1 cellular context compared by ENCODE assay signal in the genomic region with DNA sequence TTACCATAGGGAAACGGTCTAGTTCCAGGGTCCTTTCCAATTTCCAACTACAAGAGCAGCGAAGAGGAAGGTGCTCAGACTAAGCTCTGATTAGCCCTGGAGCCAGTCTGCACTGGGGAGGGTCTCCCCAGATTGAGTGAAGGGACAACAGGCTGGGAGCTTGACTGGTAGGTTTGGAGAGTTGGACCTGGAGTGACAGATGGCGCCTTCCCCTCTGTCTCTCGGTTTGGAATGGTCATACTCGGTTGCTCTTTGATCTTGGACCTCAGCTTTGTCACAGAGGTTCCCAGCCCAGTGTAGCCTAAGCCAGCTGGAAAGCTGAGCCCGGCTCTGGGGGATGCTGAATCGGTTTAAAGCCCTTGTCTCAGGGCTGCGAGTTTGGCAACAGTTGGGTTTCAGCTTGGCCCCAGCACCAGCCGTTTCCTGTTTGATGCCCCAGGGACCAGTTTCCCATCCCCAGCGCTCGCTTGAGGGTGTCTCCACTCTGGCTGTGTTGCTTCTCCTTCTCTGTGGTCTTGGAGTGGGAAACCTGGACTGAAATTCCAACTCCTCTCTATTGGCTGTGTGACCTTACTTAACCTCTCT.
TF ChIP-seq lines count a peak whose summit lies in the region.

No MANE protein-coding gene starts in this region.

TF ChIP-seq in HepG2, 621 proteins besides CTCF, POLR2A, EP300 and RAD21 (continued from another document and continues in another):
- TF ChIP-seq SSRP1 (CRISPR knock-in tag; IDR thresholded peaks at IDR 0.05) (no peak), ZSCAN31 (CRISPR knock-in tag; IDR thresholded peaks at IDR 0.05; ENCODE audit: low read depth) (no peak), MLLT10 (CRISPR knock-in tag; IDR thresholded peaks at IDR 0.05) (no peak), TEAD3 (CRISPR knock-in tag; optimal IDR thresholded peaks at IDR 0.05; ENCODE audit: borderline replicate concordance) (no peak), ZKSCAN5 (CRISPR knock-in tag; IDR thresholded peaks at IDR 0.05) (no peak), ZNF644 (CRISPR knock-in tag; IDR thresholded peaks at IDR 0.05; ENCODE audit: low read depth) (peak; percentile 82), ZBTB20 (CRISPR knock-in tag; IDR thresholded peaks at IDR 0.05; ENCODE audit: borderline replicate concordance, low read depth) (no peak), TAF1 (CRISPR knock-in tag; IDR thresholded peaks at IDR 0.05) (peak; percentile 39; the same call in 1 of the 2 replicates), ZNF564 (CRISPR knock-in tag; IDR thresholded peaks at IDR 0.05) (0 out of 2 replicates have a peak, but pooled peaks have one; percentile 43), ZNF224 (CRISPR knock-in tag; IDR thresholded peaks at IDR 0.05) (no peak), HOXA3 (CRISPR knock-in tag; IDR thresholded peaks at IDR 0.05) (peak; percentile 35; the same call in 1 of the 2 replicates), ZNF468 (CRISPR knock-in tag; IDR thresholded peaks at IDR 0.05) (no peak), SNAPC2 (CRISPR knock-in tag; IDR thresholded peaks at IDR 0.05) (no peak), GZF1 (CRISPR knock-in tag; IDR thresholded peaks at IDR 0.05) (no peak), ETV5 (CRISPR knock-in tag; IDR thresholded peaks at IDR 0.05; ENCODE audit: borderline replicate concordance) (no peak), SP1 (IDR thresholded peaks at IDR 0.05) (no peak), SP1 (CRISPR knock-in tag; IDR thresholded peaks at IDR 0.05) (no peak), TP53 (CRISPR knock-in tag; conservative IDR thresholded peaks at IDR 0.05) (no peak), GPN1 (CRISPR knock-in tag; IDR thresholded peaks at IDR 0.05; ENCODE audit: borderline replicate concordance) (no peak), TGIF2 (CRISPR knock-in tag; IDR thresholded peaks at IDR 0.05) (peak; percentile 84), AGO2 (optimal IDR thresholded peaks at IDR 0.05; ENCODE audit: low read depth, low read length) (no peak), HMG20A (CRISPR knock-in tag; IDR thresholded peaks at IDR 0.05; ENCODE audit: borderline replicate concordance) (no peak), CC2D1A (CRISPR knock-in tag; IDR thresholded peaks at IDR 0.05) (no peak), ATF7-NPFF (CRISPR knock-in tag; IDR thresholded peaks at IDR 0.05; ENCODE audit: low read depth) (peak; percentile 45; the same call in 1 of the 2 replicates)
- TF ChIP-seq, protein P1, sequence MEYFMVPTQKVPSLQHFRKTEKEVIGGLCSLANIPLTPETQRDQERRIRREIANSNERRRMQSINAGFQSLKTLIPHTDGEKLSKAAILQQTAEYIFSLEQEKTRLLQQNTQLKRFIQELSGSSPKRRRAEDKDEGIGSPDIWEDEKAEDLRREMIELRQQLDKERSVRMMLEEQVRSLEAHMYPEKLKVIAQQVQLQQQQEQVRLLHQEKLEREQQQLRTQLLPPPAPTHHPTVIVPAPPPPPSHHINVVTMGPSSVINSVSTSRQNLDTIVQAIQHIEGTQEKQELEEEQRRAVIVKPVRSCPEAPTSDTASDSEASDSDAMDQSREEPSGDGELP (IDR thresholded peaks at IDR 0.05; ENCODE audit: borderline replicate concordance, low read depth) = peak; percentile 73; the same call in 1 of the 2 replicates
- TF ChIP-seq, protein P2, sequence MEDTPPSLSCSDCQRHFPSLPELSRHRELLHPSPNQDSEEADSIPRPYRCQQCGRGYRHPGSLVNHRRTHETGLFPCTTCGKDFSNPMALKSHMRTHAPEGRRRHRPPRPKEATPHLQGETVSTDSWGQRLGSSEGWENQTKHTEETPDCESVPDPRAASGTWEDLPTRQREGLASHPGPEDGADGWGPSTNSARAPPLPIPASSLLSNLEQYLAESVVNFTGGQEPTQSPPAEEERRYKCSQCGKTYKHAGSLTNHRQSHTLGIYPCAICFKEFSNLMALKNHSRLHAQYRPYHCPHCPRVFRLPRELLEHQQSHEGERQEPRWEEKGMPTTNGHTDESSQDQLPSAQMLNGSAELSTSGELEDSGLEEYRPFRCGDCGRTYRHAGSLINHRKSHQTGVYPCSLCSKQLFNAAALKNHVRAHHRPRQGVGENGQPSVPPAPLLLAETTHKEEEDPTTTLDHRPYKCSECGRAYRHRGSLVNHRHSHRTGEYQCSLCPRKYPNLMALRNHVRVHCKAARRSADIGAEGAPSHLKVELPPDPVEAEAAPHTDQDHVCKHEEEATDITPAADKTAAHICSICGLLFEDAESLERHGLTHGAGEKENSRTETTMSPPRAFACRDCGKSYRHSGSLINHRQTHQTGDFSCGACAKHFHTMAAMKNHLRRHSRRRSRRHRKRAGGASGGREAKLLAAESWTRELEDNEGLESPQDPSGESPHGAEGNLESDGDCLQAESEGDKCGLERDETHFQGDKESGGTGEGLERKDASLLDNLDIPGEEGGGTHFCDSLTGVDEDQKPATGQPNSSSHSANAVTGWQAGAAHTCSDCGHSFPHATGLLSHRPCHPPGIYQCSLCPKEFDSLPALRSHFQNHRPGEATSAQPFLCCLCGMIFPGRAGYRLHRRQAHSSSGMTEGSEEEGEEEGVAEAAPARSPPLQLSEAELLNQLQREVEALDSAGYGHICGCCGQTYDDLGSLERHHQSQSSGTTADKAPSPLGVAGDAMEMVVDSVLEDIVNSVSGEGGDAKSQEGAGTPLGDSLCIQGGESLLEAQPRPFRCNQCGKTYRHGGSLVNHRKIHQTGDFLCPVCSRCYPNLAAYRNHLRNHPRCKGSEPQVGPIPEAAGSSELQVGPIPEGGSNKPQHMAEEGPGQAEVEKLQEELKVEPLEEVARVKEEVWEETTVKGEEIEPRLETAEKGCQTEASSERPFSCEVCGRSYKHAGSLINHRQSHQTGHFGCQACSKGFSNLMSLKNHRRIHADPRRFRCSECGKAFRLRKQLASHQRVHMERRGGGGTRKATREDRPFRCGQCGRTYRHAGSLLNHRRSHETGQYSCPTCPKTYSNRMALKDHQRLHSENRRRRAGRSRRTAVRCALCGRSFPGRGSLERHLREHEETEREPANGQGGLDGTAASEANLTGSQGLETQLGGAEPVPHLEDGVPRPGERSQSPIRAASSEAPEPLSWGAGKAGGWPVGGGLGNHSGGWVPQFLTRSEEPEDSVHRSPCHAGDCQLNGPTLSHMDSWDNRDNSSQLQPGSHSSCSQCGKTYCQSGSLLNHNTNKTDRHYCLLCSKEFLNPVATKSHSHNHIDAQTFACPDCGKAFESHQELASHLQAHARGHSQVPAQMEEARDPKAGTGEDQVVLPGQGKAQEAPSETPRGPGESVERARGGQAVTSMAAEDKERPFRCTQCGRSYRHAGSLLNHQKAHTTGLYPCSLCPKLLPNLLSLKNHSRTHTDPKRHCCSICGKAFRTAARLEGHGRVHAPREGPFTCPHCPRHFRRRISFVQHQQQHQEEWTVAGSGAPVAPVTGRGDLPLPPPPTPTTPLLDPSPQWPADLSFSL (CRISPR knock-in tag; IDR thresholded peaks at IDR 0.05) = no peak
- TF ChIP-seq, protein P3, sequence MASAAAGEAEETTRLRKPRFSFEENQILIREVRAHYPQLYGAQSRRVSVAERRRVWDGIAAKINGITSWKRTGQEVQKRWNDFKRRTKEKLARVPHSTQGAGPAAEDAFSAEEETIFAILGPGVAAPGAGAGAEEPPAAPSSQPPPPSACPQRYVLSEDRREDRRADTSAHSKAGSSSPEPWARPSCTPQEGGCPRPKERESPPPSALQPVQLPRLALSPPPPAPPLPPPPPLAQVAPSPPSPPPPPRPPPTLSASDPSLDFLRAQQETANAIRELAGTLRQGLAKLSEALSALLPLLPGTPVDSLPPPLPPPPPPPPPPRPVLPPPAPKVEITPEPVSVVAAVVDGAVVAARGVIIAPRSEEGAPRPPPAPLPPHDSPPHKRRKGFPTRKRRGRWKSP (CRISPR knock-in tag; IDR thresholded peaks at IDR 0.05) = no peak
- TF ChIP-seq, protein P4, sequence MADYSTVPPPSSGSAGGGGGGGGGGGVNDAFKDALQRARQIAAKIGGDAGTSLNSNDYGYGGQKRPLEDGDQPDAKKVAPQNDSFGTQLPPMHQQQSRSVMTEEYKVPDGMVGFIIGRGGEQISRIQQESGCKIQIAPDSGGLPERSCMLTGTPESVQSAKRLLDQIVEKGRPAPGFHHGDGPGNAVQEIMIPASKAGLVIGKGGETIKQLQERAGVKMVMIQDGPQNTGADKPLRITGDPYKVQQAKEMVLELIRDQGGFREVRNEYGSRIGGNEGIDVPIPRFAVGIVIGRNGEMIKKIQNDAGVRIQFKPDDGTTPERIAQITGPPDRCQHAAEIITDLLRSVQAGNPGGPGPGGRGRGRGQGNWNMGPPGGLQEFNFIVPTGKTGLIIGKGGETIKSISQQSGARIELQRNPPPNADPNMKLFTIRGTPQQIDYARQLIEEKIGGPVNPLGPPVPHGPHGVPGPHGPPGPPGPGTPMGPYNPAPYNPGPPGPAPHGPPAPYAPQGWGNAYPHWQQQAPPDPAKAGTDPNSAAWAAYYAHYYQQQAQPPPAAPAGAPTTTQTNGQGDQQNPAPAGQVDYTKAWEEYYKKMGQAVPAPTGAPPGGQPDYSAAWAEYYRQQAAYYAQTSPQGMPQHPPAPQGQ (CRISPR knock-in tag; IDR thresholded peaks at IDR 0.05; ENCODE audit: borderline replicate concordance) = no peak
- TF ChIP-seq, protein P5, sequence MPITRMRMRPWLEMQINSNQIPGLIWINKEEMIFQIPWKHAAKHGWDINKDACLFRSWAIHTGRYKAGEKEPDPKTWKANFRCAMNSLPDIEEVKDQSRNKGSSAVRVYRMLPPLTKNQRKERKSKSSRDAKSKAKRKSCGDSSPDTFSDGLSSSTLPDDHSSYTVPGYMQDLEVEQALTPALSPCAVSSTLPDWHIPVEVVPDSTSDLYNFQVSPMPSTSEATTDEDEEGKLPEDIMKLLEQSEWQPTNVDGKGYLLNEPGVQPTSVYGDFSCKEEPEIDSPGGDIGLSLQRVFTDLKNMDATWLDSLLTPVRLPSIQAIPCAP (CRISPR knock-in tag; IDR thresholded peaks at IDR 0.05; ENCODE audit: low read depth) = no peak
- TF ChIP-seq, protein P6, sequence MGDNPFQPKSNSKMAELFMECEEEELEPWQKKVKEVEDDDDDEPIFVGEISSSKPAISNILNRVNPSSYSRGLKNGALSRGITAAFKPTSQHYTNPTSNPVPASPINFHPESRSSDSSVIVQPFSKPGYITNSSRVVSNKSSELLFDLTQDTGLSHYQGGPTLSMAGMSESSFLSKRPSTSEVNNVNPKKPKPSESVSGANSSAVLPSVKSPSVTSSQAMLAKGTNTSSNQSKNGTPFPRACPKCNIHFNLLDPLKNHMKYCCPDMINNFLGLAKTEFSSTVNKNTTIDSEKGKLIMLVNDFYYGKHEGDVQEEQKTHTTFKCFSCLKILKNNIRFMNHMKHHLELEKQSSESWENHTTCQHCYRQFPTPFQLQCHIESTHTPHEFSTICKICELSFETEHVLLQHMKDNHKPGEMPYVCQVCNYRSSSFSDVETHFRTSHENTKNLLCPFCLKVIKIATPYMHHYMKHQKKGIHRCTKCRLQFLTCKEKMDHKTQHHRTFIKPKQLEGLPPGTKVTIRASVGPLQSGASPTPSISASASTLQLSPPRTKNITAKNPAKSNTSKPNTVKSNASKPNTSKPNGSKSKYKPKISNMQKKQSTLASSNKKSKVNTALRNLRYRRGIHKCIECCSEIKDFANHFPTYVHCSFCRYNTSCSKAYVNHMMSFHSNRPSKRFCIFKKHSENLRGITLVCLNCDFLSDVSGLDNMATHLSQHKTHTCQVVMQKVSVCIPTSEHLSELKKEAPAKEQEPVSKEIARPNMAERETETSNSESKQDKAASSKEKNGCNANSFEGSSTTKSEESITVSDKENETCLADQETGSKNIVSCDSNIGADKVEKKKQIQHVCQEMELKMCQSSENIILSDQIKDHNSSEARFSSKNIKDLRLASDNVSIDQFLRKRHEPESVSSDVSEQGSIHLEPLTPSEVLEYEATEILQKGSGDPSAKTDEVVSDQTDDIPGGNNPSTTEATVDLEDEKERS (CRISPR knock-in tag; IDR thresholded peaks at IDR 0.05) = no peak
- TF ChIP-seq, protein P7, sequence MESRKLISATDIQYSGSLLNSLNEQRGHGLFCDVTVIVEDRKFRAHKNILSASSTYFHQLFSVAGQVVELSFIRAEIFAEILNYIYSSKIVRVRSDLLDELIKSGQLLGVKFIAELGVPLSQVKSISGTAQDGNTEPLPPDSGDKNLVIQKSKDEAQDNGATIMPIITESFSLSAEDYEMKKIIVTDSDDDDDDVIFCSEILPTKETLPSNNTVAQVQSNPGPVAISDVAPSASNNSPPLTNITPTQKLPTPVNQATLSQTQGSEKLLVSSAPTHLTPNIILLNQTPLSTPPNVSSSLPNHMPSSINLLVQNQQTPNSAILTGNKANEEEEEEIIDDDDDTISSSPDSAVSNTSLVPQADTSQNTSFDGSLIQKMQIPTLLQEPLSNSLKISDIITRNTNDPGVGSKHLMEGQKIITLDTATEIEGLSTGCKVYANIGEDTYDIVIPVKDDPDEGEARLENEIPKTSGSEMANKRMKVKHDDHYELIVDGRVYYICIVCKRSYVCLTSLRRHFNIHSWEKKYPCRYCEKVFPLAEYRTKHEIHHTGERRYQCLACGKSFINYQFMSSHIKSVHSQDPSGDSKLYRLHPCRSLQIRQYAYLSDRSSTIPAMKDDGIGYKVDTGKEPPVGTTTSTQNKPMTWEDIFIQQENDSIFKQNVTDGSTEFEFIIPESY (CRISPR knock-in tag; IDR thresholded peaks at IDR 0.05) = no peak
- TF ChIP-seq, protein P8, sequence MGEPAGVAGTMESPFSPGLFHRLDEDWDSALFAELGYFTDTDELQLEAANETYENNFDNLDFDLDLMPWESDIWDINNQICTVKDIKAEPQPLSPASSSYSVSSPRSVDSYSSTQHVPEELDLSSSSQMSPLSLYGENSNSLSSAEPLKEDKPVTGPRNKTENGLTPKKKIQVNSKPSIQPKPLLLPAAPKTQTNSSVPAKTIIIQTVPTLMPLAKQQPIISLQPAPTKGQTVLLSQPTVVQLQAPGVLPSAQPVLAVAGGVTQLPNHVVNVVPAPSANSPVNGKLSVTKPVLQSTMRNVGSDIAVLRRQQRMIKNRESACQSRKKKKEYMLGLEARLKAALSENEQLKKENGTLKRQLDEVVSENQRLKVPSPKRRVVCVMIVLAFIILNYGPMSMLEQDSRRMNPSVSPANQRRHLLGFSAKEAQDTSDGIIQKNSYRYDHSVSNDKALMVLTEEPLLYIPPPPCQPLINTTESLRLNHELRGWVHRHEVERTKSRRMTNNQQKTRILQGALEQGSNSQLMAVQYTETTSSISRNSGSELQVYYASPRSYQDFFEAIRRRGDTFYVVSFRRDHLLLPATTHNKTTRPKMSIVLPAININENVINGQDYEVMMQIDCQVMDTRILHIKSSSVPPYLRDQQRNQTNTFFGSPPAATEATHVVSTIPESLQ (CRISPR knock-in tag; conservative IDR thresholded peaks at IDR 0.05) = no peak
- TF ChIP-seq, protein P9, sequence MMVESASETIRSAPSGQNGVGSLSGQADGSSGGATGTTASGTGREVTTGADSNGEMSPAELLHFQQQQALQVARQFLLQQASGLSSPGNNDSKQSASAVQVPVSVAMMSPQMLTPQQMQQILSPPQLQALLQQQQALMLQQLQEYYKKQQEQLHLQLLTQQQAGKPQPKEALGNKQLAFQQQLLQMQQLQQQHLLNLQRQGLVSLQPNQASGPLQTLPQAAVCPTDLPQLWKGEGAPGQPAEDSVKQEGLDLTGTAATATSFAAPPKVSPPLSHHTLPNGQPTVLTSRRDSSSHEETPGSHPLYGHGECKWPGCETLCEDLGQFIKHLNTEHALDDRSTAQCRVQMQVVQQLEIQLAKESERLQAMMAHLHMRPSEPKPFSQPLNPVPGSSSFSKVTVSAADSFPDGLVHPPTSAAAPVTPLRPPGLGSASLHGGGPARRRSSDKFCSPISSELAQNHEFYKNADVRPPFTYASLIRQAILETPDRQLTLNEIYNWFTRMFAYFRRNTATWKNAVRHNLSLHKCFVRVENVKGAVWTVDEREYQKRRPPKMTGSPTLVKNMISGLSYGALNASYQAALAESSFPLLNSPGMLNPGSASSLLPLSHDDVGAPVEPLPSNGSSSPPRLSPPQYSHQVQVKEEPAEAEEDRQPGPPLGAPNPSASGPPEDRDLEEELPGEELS (CRISPR knock-in tag; IDR thresholded peaks at IDR 0.05) = 0 out of 2 replicates have a peak, but pooled peaks have one; percentile 31
